Comparison of ENCODE assay signal across 9 cellular contexts in the genomic region with DNA sequence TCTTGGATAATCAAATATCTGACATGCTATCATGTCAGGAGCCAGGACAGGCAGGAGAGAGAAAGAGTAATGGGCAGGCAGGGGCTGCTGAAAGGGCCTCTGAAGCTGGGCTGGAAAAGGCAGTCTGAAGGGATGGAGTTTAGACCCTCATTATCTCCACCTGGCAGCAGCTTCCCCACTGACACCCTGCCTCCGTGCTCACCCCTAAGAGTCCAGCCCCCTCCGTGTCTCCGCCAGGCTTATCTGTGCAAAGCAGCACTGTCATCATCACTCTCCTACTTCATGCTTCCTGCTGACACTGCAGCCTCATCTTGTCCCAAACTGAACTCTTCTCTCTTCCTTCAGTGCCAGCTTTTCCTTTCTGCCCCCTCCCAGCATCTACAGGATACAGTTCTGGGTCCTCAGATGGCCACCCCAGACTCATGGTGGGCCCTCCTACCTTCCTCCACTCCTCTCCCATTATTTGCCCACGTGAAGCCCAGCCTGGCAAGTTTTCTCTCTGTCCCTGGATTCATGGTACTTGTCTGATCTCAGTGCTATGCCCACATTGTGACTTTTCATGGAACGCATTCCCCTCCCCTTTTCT.
DNase-seq lines count a peak whose midpoint lies in the region; ATAC-seq and TF ChIP-seq lines count a peak whose summit lies in the region.
"Had no signal": no experiment of that assay in that cellular context is flagged by ENCODE, and none has a peak within 500 bp of the region (broad histone marks: within the 10 kb centered on the region; RNA-seq: fewer than 3 reads in every experiment).

No MANE protein-coding gene starts in this region.

- TF ChIP-seq CTCF in fibroblast of pulmonary artery (IDR thresholded peaks at IDR 0.05; ENCODE audit: low read length, missing control alignments) (no peak), osteoblast (IDR thresholded peaks at IDR 0.05; ENCODE audit: extremely low read depth, low read depth, low read length) (no peak), upper lobe of right lung (IDR thresholded peaks at IDR 0.05) (no peak)

- peak overlapping the region; percentile 56 for H2AFZ ChIP-seq in osteoblast (ENCODE audit: low read length)

- peak overlapping the region; percentile 66 for H3K27ac ChIP-seq in osteoblast (ENCODE audit: low read depth, low read length)
- H3K27ac ChIP-seq in upper lobe of right lung, result peak overlapping the region; percentile 64

- DNase-seq in NCI-H82 (lab: John Stamatoyannopoulos, UW) (peak; percentile 32), NCI-H82 treated with DMSO at 0.1 percent for 48 hours (lab: John Stamatoyannopoulos, UW; ENCODE audit: unreplicated experiment) (no peak), fibroblast of pulmonary artery (ENCODE audit: low read depth) (peak; percentile 73), osteoblast (ENCODE audit: insufficient read length, low spot score, missing footprints) (no peak), upper lobe of right lung (no peak), NCI-H2196 (lab: John Stamatoyannopoulos, UW; ENCODE audit: unreplicated experiment) (no peak)
- no peak for DNase-seq in activated T-cell treated with anti-CD3 and anti-CD28 coated beads, Interleukin-2, amount 50 U/mL, for 1 hour
- no peak for DNase-seq in stimulated activated CD4-positive, alpha-beta T cell treated with anti-CD3 and anti-CD28 coated beads, Interleukin-12 subunit alpha, Interleukin-12 subunit beta, amount 100 ng/mL, for 4 hours

- no peak overlapping the region for H3K4me2 ChIP-seq in osteoblast (ENCODE audit: insufficient read depth, low read length)

- no peaks in the 10 kb centered on the region for H3K36me3 ChIP-seq in osteoblast (ENCODE audit: insufficient read depth, low read length)
- no peaks in the 10 kb centered on the region for H3K36me3 ChIP-seq in upper lobe of right lung

- H3K9me3 ChIP-seq in osteoblast (ENCODE audit: low read depth, low read length) (no peaks in the 10 kb centered on the region), upper lobe of right lung (no peaks in the 10 kb centered on the region)
- H3K9me3 ChIP-seq: mucosa of descending colon had no signal

- intact Hi-C loops in upper lobe of right lung (cut with DNase I), result loop anchor here (10.0 kb wide), 1 partner anchor 119 kb away; no protein-coding TSS in a partner anchor

- H3K4me1 ChIP-seq in osteoblast (ENCODE audit: insufficient read depth, low read length) (peaks cover 27% of the 10 kb centered on the region), upper lobe of right lung (peaks cover 52% of the 10 kb centered on the region)

- no peaks in the 10 kb centered on the region for H3K79me2 ChIP-seq in osteoblast (ENCODE audit: insufficient read depth, low read length)

- peak; percentile 30 for ATAC-seq in upper lobe of right lung

- H4K20me1 ChIP-seq in osteoblast (ENCODE audit: insufficient read depth, low read length), result no peaks in the 10 kb centered on the region

- H3K4me3 ChIP-seq in fibroblast of pulmonary artery (replicated peaks; ENCODE audit: low read depth, low read length) (no peak overlapping the region), osteoblast (ENCODE audit: insufficient read depth, low read length) (no peak overlapping the region), upper lobe of right lung (no peak overlapping the region)
- H3K4me3 ChIP-seq: mucosa of descending colon had no signal

- no peaks in the 10 kb centered on the region for H3K27me3 ChIP-seq in osteoblast (ENCODE audit: insufficient read depth, low read length)
- H3K27me3 ChIP-seq in upper lobe of right lung, result no peaks in the 10 kb centered on the region

Comparison
In these comparisons a context has a peak if more than half of its experiments do, and no peak if none do; other contexts are left out.
1. DNase-seq: peak in NCI-H82 (single experiment) and fibroblast of pulmonary artery (single experiment); none in NCI-H82 treated with DMSO at 0.1 percent for 48 hours (single experiment), osteoblast (single experiment), upper lobe of right lung (single experiment), activated T-cell treated with anti-CD3 and anti-CD28 coated beads, Interleukin-2, amount 50 U/mL, for 1 hour (single experiment), stimulated activated CD4-positive, alpha-beta T cell treated with anti-CD3 and anti-CD28 coated beads, Interleukin-12 subunit alpha, Interleukin-12 subunit beta, amount 100 ng/mL, for 4 hours (single experiment) and NCI-H2196 (single experiment).